Comparison of ENCODE assay signal across 2 cellular contexts in genomic region chr3:47579875-47580274, GRCh38.
TF ChIP-seq lines count a peak whose summit lies in the region.

No MANE protein-coding gene starts in this region.

TF ChIP-seq in SK-N-SH treated with all-trans-retinoic acid at 6 μM for 48 hours, 23 proteins besides CTCF, POLR2A, EP300 and RAD21 (continued from another document):
- TF ChIP-seq CREB5 (CRISPR knock-in tag; IDR thresholded peaks at IDR 0.05; ENCODE audit: low read depth), result no peak
- no peak for TF ChIP-seq BACH2 (CRISPR knock-in tag; IDR thresholded peaks at IDR 0.05; ENCODE audit: borderline replicate concordance)
- no peak for TF ChIP-seq TOX (CRISPR knock-in tag; IDR thresholded peaks at IDR 0.05; ENCODE audit: borderline replicate concordance)
- no peak for TF ChIP-seq CSDC2 (CRISPR knock-in tag; IDR thresholded peaks at IDR 0.05)
- no peak for TF ChIP-seq GLIS3 (CRISPR knock-in tag; IDR thresholded peaks at IDR 0.05)
- no peak for TF ChIP-seq OSR1 (CRISPR knock-in tag; IDR thresholded peaks at IDR 0.05)
- TF ChIP-seq CSRNP3 (CRISPR knock-in tag; IDR thresholded peaks at IDR 0.05), result no peak
- TF ChIP-seq POU6F1 (CRISPR knock-in tag; IDR thresholded peaks at IDR 0.05; ENCODE audit: borderline replicate concordance, low read depth), result no peak
- TF ChIP-seq TCF4 (CRISPR knock-in tag; IDR thresholded peaks at IDR 0.05; ENCODE audit: borderline replicate concordance), result no peak
- TF ChIP-seq PATZ1 (CRISPR knock-in tag; IDR thresholded peaks at IDR 0.05; ENCODE audit: borderline replicate concordance), result no peak
- TF ChIP-seq ZC3H10 (CRISPR knock-in tag; IDR thresholded peaks at IDR 0.05), result no peak
- no peak for TF ChIP-seq ARNTL (CRISPR knock-in tag; IDR thresholded peaks at IDR 0.05; ENCODE audit: borderline replicate concordance, low read depth)
- TF ChIP-seq, protein P1, sequence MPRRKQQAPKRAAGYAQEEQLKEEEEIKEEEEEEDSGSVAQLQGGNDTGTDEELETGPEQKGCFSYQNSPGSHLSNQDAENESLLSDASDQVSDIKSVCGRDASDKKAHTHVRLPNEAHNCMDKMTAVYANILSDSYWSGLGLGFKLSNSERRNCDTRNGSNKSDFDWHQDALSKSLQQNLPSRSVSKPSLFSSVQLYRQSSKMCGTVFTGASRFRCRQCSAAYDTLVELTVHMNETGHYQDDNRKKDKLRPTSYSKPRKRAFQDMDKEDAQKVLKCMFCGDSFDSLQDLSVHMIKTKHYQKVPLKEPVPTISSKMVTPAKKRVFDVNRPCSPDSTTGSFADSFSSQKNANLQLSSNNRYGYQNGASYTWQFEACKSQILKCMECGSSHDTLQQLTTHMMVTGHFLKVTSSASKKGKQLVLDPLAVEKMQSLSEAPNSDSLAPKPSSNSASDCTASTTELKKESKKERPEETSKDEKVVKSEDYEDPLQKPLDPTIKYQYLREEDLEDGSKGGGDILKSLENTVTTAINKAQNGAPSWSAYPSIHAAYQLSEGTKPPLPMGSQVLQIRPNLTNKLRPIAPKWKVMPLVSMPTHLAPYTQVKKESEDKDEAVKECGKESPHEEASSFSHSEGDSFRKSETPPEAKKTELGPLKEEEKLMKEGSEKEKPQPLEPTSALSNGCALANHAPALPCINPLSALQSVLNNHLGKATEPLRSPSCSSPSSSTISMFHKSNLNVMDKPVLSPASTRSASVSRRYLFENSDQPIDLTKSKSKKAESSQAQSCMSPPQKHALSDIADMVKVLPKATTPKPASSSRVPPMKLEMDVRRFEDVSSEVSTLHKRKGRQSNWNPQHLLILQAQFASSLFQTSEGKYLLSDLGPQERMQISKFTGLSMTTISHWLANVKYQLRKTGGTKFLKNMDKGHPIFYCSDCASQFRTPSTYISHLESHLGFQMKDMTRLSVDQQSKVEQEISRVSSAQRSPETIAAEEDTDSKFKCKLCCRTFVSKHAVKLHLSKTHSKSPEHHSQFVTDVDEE (CRISPR knock-in tag; IDR thresholded peaks at IDR 0.05), result no peak
- TF ChIP-seq RARB (CRISPR knock-in tag; IDR thresholded peaks at IDR 0.05), result no peak
- TF ChIP-seq ZNF565 (CRISPR knock-in tag; conservative IDR thresholded peaks at IDR 0.05; ENCODE audit: low read depth), result no peak
- TF ChIP-seq ZFP3 (CRISPR knock-in tag; IDR thresholded peaks at IDR 0.05), result no peak

TF ChIP-seq in SK-N-SH, 30 proteins besides CTCF, POLR2A, EP300 and RAD21 (continued from another document):
- TF ChIP-seq IRF3 (IDR thresholded peaks at IDR 0.05; ENCODE audit: low read depth, low read length) (no peak), FOXJ3 (CRISPR knock-in tag; IDR thresholded peaks at IDR 0.05) (no peak), TCF12 (IDR thresholded peaks at IDR 0.05) (no peak), RCOR1 (IDR thresholded peaks at IDR 0.05; ENCODE audit: low read length) (no peak), MAX (IDR thresholded peaks at IDR 0.05; ENCODE audit: low read depth) (no peak)
- TF ChIP-seq, protein P2, sequence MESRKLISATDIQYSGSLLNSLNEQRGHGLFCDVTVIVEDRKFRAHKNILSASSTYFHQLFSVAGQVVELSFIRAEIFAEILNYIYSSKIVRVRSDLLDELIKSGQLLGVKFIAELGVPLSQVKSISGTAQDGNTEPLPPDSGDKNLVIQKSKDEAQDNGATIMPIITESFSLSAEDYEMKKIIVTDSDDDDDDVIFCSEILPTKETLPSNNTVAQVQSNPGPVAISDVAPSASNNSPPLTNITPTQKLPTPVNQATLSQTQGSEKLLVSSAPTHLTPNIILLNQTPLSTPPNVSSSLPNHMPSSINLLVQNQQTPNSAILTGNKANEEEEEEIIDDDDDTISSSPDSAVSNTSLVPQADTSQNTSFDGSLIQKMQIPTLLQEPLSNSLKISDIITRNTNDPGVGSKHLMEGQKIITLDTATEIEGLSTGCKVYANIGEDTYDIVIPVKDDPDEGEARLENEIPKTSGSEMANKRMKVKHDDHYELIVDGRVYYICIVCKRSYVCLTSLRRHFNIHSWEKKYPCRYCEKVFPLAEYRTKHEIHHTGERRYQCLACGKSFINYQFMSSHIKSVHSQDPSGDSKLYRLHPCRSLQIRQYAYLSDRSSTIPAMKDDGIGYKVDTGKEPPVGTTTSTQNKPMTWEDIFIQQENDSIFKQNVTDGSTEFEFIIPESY (IDR thresholded peaks at IDR 0.05; ENCODE audit: borderline replicate concordance, low read depth), result no peak
